Comparison of ENCODE assay signal across 9 cellular contexts in genomic region chr5:43193952-43194321, GRCh38. TPM values are rescaled to one million over a fixed set of nuclear protein-coding genes. Genes with fewer than 3 reads are reported as not detected.
DNase-seq lines count a peak whose midpoint lies in the region; ATAC-seq, FAIRE-seq and TF ChIP-seq lines count a peak whose summit lies in the region.
"Had no signal": no experiment of that assay in that cellular context is flagged by ENCODE, and none has a peak within 500 bp of the region (broad histone marks: within the 10 kb centered on the region; RNA-seq: fewer than 3 reads in every experiment).

No MANE protein-coding gene starts in this region.

- H3K9ac ChIP-seq in stomach smooth muscle (ENCODE audit: low read length in 2 of 2): no peak overlapping the region

- POLR2A ChIA-PET in activated CD4-positive, alpha-beta T cell treated with anti-CD3 and anti-CD28 coated beads, Interleukin-2, amount 10 ng/mL, durations not matched to agents 7 days and 5 days (lab: Charles Lee): no interaction called here
- POLR2A ChIA-PET in WTC11 (lab: Charles Lee): no interaction called here

- H3K4me3 ChIP-seq in stomach smooth muscle (ENCODE audit: low read length in 2 of 2): peak overlapping the region in 1 of 2 donors; percentile 81

- no peaks in the 10 kb centered on the region for H3K9me3 Mint-ChIP-seq in activated CD4-positive, alpha-beta T cell treated with anti-CD3 and anti-CD28 coated beads, Interleukin-2, amount 10 ng/mL, durations not matched to agents 7 days and 5 days
- H3K9me3 Mint-ChIP-seq in WTC11: no peaks in the 10 kb centered on the region

- TF ChIP-seq CTCF in WTC11 (IDR thresholded peaks at IDR 0.05): no peak

- H3K4me1 Mint-ChIP-seq in activated CD4-positive, alpha-beta T cell treated with anti-CD3 and anti-CD28 coated beads, Interleukin-2, amount 10 ng/mL, durations not matched to agents 7 days and 5 days: peaks cover 44% of the 10 kb centered on the region
- H3K4me1 Mint-ChIP-seq in WTC11: peaks cover 23% of the 10 kb centered on the region

- ATAC-seq in WTC11: peak; percentile 25

- no peaks in the 10 kb centered on the region for H3K9me3 ChIP-seq in stomach smooth muscle (ENCODE audit: control insufficient read depth in 2 of 2, low read length in 2 of 2)

- H3K4me1 ChIP-seq in stomach smooth muscle (ENCODE audit: control insufficient read depth, insufficient read depth, low read length): peaks cover 18% of the 10 kb centered on the region

- peak overlapping the region; percentile 62 for H3K27ac Mint-ChIP-seq in activated CD4-positive, alpha-beta T cell treated with anti-CD3 and anti-CD28 coated beads, Interleukin-2, amount 10 ng/mL, durations not matched to agents 7 days and 5 days
- no peak overlapping the region for H3K27ac Mint-ChIP-seq in WTC11

- intact Hi-C loops in head of caudate nucleus (cut with DNase I): loop anchor here (5.0 kb wide), 1 partner anchor 118 kb away; the partner anchor contains the start of gene HMGCS1
- intact Hi-C loops in posterior vena cava (cut with DNase I): no loop called here

- H3K27ac ChIP-seq in stomach smooth muscle (ENCODE audit: low read length): peak overlapping the region; percentile 18

- no peak for DNase-seq in activated CD4-positive, alpha-beta T cell treated with anti-CD3 and anti-CD28 coated beads, Interleukin-2, amount 10 ng/mL, durations not matched to agents 7 days and 5 days
- no peak for DNase-seq in activated CD4-positive, alpha-beta T cell treated with anti-CD3 and anti-CD28 coated beads for 1 hour
- no peak for DNase-seq in WTC11 (ENCODE audit: low spot score)
- DNase-seq in head of caudate nucleus: peak in 39 of 42 donors; percentile 6 to 72 (median 36)
- no peak for DNase-seq in posterior vena cava (ENCODE audit: low spot score)
- no peak for DNase-seq in GM19239 (ENCODE audit: insufficient read length, low spot score)
- DNase-seq in iPS-NIHi7 (ENCODE audit: extremely low spot score): no peak
- DNase-seq: NK-92 treated with Interleukin-12 subunit alpha and Interleukin-12 subunit beta, amount 100 ng/mL, for 24 hours had no signal

- no peak for FAIRE-seq in GM19239 (lab: Jason Lieb, UNC)

- CTCF ChIA-PET in activated CD4-positive, alpha-beta T cell treated with anti-CD3 and anti-CD28 coated beads, Interleukin-2, amount 10 ng/mL, durations not matched to agents 7 days and 5 days (lab: Charles Lee): no interaction called here
- CTCF ChIA-PET in WTC11 (lab: Charles Lee): interaction anchor here (0.6 to 3.0 kb wide), 7 partner anchors 14 to 285 kb away, joined by 3 to 15 read pairs (median 4); partner anchors contain the start of gene ZNF131

- peaks cover 18% of the 10 kb centered on the region for H3K27me3 Mint-ChIP-seq in activated CD4-positive, alpha-beta T cell treated with anti-CD3 and anti-CD28 coated beads, Interleukin-2, amount 10 ng/mL, durations not matched to agents 7 days and 5 days
- H3K27me3 Mint-ChIP-seq in WTC11 (ENCODE audit: low read depth): peaks cover 48% of the 10 kb centered on the region

- no peaks in the 10 kb centered on the region for H3K36me3 ChIP-seq in stomach smooth muscle (ENCODE audit: control insufficient read depth in 2 of 2, insufficient read depth in 2 of 2, low read length in 2 of 2)

- H3K27me3 ChIP-seq in stomach smooth muscle (ENCODE audit: control insufficient read depth in 1 of 2, insufficient read depth in 2 of 2, low read length in 2 of 2): no peaks in the 10 kb centered on the region

- peaks cover 2% of the 10 kb centered on the region for H3K36me3 Mint-ChIP-seq in activated CD4-positive, alpha-beta T cell treated with anti-CD3 and anti-CD28 coated beads, Interleukin-2, amount 10 ng/mL, durations not matched to agents 7 days and 5 days (ENCODE audit: low read depth)
- no peaks in the 10 kb centered on the region for H3K36me3 Mint-ChIP-seq in WTC11

- H3K4me3 Mint-ChIP-seq in activated CD4-positive, alpha-beta T cell treated with anti-CD3 and anti-CD28 coated beads, Interleukin-2, amount 10 ng/mL, durations not matched to agents 7 days and 5 days: no peak overlapping the region
- H3K4me3 Mint-ChIP-seq in WTC11: peak overlapping the region; percentile 79

TF ChIP-seq in WTC11, 78 proteins besides CTCF, POLR2A, EP300 and RAD21:
- TF ChIP-seq FOXJ3 (CRISPR knock-in tag; IDR thresholded peaks at IDR 0.05; ENCODE audit: borderline replicate concordance) (no peak), ZMAT4 (CRISPR knock-in tag; IDR thresholded peaks at IDR 0.05) (no peak), SP1 (CRISPR knock-in tag; conservative IDR thresholded peaks at IDR 0.05) (0 out of 2 replicates have a peak, but pooled peaks have one; percentile 10), ATF6 (CRISPR knock-in tag; IDR thresholded peaks at IDR 0.05) (no peak), AR (CRISPR knock-in tag; IDR thresholded peaks at IDR 0.05) (no peak)

RNA-seq across cellular contexts. Expression of gene NIM1K, which starts 1.9 kb away (rescaled TPM):
- total RNA-seq in activated CD4-positive, alpha-beta T cell treated with anti-CD3 and anti-CD28 coated beads, Interleukin-2, amount 10 ng/mL, durations not matched to agents 7 days and 5 days: under 1 TPM; 0.50 to 0.75 TPM
- total RNA-seq in WTC11 (2021) (0.07 to 0.14 TPM in 2 of 3 replicates, not detected in the other), posterior vena cava (under 1 TPM; 0.67 to 0.83 TPM)

Comparison
In these comparisons a context has a peak if more than half of its experiments do, and no peak if none do; other contexts are left out.
1. DNase-seq: peak in head of caudate nucleus (39 of 42); none in activated CD4-positive, alpha-beta T cell treated with anti-CD3 and anti-CD28 coated beads, Interleukin-2, amount 10 ng/mL, durations not matched to agents 7 days and 5 days (single experiment), activated CD4-positive, alpha-beta T cell treated with anti-CD3 and anti-CD28 coated beads for 1 hour (single experiment), WTC11 (single experiment), posterior vena cava (single experiment), GM19239 (single experiment) and iPS-NIHi7 (single experiment).